ENCODE assay signal across 1 cellular context in the genomic region with DNA sequence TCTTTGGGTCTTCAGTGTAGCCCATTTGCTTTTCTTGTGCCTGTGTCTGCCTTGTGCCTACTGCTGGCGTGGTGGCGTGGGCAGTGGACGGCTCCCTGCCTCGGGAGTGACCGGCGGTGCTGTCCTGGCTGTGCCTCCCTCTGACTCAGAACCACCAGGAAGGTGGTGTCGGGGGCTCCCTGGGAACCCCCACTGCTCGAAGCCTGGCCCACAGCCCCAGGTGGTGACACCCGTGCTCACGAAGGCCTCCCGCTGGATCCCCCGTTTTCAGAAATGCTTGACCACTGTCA.
A peak's percentile ranks its signal among the peaks of the same experiment; 100 is the strongest.
TF ChIP-seq lines count a peak whose summit lies in the region.

No MANE protein-coding gene starts in this region.

TF ChIP-seq in HepG2, 621 proteins besides CTCF, POLR2A, EP300 and RAD21:
- TF ChIP-seq ZNF230 (CRISPR knock-in tag; IDR thresholded peaks at IDR 0.05) (no peak), ATM (IDR thresholded peaks at IDR 0.05; ENCODE audit: borderline replicate concordance) (no peak), NFE2 (CRISPR knock-in tag; IDR thresholded peaks at IDR 0.05) (no peak), ZBTB3 (CRISPR knock-in tag; IDR thresholded peaks at IDR 0.05; ENCODE audit: borderline replicate concordance, low read depth) (no peak), HNRNPL (IDR thresholded peaks at IDR 0.05; ENCODE audit: low read depth, low read length) (peak; percentile 79; the same call in 1 of the 2 replicates), ZNF337 (CRISPR knock-in tag; IDR thresholded peaks at IDR 0.05; ENCODE audit: borderline replicate concordance, low read depth) (no peak)
- TF ChIP-seq, protein P1, sequence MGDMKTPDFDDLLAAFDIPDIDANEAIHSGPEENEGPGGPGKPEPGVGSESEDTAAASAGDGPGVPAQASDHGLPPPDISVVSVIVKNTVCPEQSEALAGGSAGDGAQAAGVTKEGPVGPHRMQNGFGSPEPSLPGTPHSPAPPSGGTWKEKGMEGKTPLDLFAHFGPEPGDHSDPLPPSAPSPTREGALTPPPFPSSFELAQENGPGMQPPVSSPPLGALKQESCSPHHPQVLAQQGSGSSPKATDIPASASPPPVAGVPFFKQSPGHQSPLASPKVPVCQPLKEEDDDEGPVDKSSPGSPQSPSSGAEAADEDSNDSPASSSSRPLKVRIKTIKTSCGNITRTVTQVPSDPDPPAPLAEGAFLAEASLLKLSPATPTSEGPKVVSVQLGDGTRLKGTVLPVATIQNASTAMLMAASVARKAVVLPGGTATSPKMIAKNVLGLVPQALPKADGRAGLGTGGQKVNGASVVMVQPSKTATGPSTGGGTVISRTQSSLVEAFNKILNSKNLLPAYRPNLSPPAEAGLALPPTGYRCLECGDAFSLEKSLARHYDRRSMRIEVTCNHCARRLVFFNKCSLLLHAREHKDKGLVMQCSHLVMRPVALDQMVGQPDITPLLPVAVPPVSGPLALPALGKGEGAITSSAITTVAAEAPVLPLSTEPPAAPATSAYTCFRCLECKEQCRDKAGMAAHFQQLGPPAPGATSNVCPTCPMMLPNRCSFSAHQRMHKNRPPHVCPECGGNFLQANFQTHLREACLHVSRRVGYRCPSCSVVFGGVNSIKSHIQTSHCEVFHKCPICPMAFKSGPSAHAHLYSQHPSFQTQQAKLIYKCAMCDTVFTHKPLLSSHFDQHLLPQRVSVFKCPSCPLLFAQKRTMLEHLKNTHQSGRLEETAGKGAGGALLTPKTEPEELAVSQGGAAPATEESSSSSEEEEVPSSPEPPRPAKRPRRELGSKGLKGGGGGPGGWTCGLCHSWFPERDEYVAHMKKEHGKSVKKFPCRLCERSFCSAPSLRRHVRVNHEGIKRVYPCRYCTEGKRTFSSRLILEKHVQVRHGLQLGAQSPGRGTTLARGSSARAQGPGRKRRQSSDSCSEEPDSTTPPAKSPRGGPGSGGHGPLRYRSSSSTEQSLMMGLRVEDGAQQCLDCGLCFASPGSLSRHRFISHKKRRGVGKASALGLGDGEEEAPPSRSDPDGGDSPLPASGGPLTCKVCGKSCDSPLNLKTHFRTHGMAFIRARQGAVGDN (CRISPR knock-in tag; IDR thresholded peaks at IDR 0.05): no peak
